ENCODE assay signal across 9 cellular contexts in the genomic region with DNA sequence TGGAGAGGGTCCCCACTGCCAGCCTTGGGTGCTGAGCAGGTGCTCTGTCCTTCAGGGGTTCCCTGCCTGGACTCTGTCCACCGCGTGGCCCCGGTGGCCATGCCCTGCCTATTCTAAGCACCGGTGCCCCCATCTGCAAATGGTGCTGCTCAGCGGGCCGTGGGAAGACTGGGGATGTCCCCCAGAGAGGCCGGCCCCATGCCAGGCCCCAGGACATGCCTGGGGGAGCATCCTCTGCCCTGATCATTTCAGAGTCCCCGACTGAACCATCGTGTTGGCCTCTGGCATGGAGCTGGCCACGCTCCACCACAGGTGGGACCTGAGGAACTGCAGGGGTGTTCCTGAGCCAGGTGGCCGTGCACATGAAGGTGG.
A peak's percentile ranks its signal among the peaks of the same experiment; 100 is the strongest.
DNase-seq lines count a peak whose midpoint lies in the region; ATAC-seq and TF ChIP-seq lines count a peak whose summit lies in the region.
"Had no signal": no experiment of that assay in that cellular context is flagged by ENCODE, and none has a peak within 500 bp of the region (broad histone marks: within the 10 kb centered on the region; RNA-seq: fewer than 3 reads in every experiment).

No MANE protein-coding gene starts in this region.

- peak overlapping the region; percentile 88 for H3K4me3 Mint-ChIP-seq in CD4-positive, alpha-beta T cell
- H3K4me3 Mint-ChIP-seq in effector memory CD8-positive, alpha-beta T cell = peak overlapping the region; percentile 77 to 87

- no TSS peak for BruUV-seq in OCI-LY7 (replicated peaks; lab: Mats Ljungman, UMichigan)

- no peak for ATAC-seq in CD4-positive, alpha-beta T cell (ENCODE audit: poor library complexity)
- ATAC-seq in GM19438 (IDR thresholded peaks at IDR 0.05; ENCODE audit: low read depth, unreplicated experiment) = peak; percentile 36
- ATAC-seq in HG03175 (IDR thresholded peaks at IDR 0.05; ENCODE audit: unreplicated experiment) = peak; percentile 22
- ATAC-seq in effector memory CD8-positive, alpha-beta T cell (replicated peaks) = no peak

- H3K36me3 ChIP-seq in left ventricle myocardium inferior = no peaks in the 10 kb centered on the region
- H3K36me3 ChIP-seq in esophagus muscularis mucosa = no peaks in the 10 kb centered on the region
- no peaks in the 10 kb centered on the region for H3K36me3 ChIP-seq in OCI-LY7 (ENCODE audit: insufficient read depth, low read length)

- H3K4me3 ChIP-seq in left ventricle myocardium inferior (no peak overlapping the region), esophagus muscularis mucosa (no peak overlapping the region), OCI-LY7 (ENCODE audit: low read depth, low read length, poor library complexity, severe bottlenecking) (no peak overlapping the region)

- peak overlapping the region; percentile 99 for H3K27ac Mint-ChIP-seq in CD4-positive, alpha-beta T cell
- peak overlapping the region; percentile 97 to 99 for H3K27ac Mint-ChIP-seq in effector memory CD8-positive, alpha-beta T cell

- H3K9me3 ChIP-seq in CD4-positive, alpha-beta T cell (ENCODE audit: control insufficient read depth, low read length) = no peaks in the 10 kb centered on the region
- H3K9me3 ChIP-seq in left ventricle myocardium inferior (replicated peaks) (no peaks in the 10 kb centered on the region), esophagus muscularis mucosa (no peaks in the 10 kb centered on the region), OCI-LY7 (ENCODE audit: low read length) (no peaks in the 10 kb centered on the region)

- H2AFZ ChIP-seq in OCI-LY7 (ENCODE audit: low read length) = no peak overlapping the region

- TF ChIP-seq CTCF in CD4-positive, alpha-beta T cell (IDR thresholded peaks at IDR 0.05) = no peak
- TF ChIP-seq CTCF in left ventricle myocardium inferior (IDR thresholded peaks at IDR 0.05; ENCODE audit: borderline replicate concordance) (no peak), esophagus muscularis mucosa (IDR thresholded peaks at IDR 0.05) (no peak), OCI-LY7 (conservative IDR thresholded peaks at IDR 0.05; ENCODE audit: low read length) (no peak)

- no peaks in the 10 kb centered on the region for H3K36me3 Mint-ChIP-seq in CD4-positive, alpha-beta T cell (ENCODE audit: low read depth)
- peaks cover 51% of the 10 kb centered on the region for H3K36me3 Mint-ChIP-seq in effector memory CD8-positive, alpha-beta T cell (ENCODE audit: insufficient read depth)

- no peaks in the 10 kb centered on the region for H3K79me2 ChIP-seq in OCI-LY7 (ENCODE audit: insufficient read depth, low read depth, low read length)

- no peaks in the 10 kb centered on the region for H4K20me1 ChIP-seq in OCI-LY7 (ENCODE audit: insufficient read depth, low read length)

- H3K27me3 Mint-ChIP-seq in CD4-positive, alpha-beta T cell = no peaks in the 10 kb centered on the region
- no peaks in the 10 kb centered on the region for H3K27me3 Mint-ChIP-seq in effector memory CD8-positive, alpha-beta T cell

- no peak overlapping the region for H3K4me2 ChIP-seq in OCI-LY7 (ENCODE audit: low read length)

- TF ChIP-seq EP300 in esophagus muscularis mucosa (IDR thresholded peaks at IDR 0.05) = no peak

- intact Hi-C loops in CD4-positive, alpha-beta T cell (cut with DNase I, micrococcal nuclease) = loop anchor here (5.0 kb wide), 3 partner anchors 51 to 229 kb away; a partner anchor contains a TSS
- intact Hi-C loops in left ventricle myocardium inferior (cut with micrococcal nuclease) = no loop called here
- intact Hi-C loops in esophagus muscularis mucosa (cut with DNase I) = no loop called here
- intact Hi-C loops in OCI-LY7 (cut with micrococcal nuclease; ENCODE audit: unreplicated experiment) = no loop called here

- no peak for TF ChIP-seq POLR2A in esophagus muscularis mucosa (IDR thresholded peaks at IDR 0.05; ENCODE audit: low read depth)

- H3K9me2 ChIP-seq in OCI-LY7 (ENCODE audit: insufficient read depth, low read length) = no peaks in the 10 kb centered on the region

- H3K4me1 Mint-ChIP-seq in CD4-positive, alpha-beta T cell (ENCODE audit: low read depth) = peaks cover 39% of the 10 kb centered on the region
- peaks cover 27 to 53% of the 10 kb centered on the region in 2 donors for H3K4me1 Mint-ChIP-seq in effector memory CD8-positive, alpha-beta T cell (ENCODE audit: low read depth in 2 of 2)

- H3K27me3 ChIP-seq in CD4-positive, alpha-beta T cell (ENCODE audit: control insufficient read depth, insufficient read depth, low read length) = no peaks in the 10 kb centered on the region
- no peaks in the 10 kb centered on the region for H3K27me3 ChIP-seq in left ventricle myocardium inferior (ENCODE audit: low read depth)
- no peaks in the 10 kb centered on the region for H3K27me3 ChIP-seq in esophagus muscularis mucosa

- peaks cover 98% of the 10 kb centered on the region for H3K4me1 ChIP-seq in left ventricle myocardium inferior
- peaks cover 93 to 98% (median 96%) of the 10 kb centered on the region in 4 donors for H3K4me1 ChIP-seq in esophagus muscularis mucosa
- peaks cover 3% of the 10 kb centered on the region for H3K4me1 ChIP-seq in OCI-LY7 (ENCODE audit: insufficient read depth, low read length, poor library complexity, severe bottlenecking)

- peak overlapping the region; percentile 91 for H3K27ac ChIP-seq in CD4-positive, alpha-beta T cell (ENCODE audit: low read depth, low read length)
- H3K27ac ChIP-seq in left ventricle myocardium inferior (replicated peaks) (no peak overlapping the region), esophagus muscularis mucosa (replicated peaks in 1 of 4) (peak overlapping the region in 1 of 4 donors; percentile 15), OCI-LY7 (ENCODE audit: low read depth, low read length, poor library complexity, severe bottlenecking) (no peak overlapping the region)

- 79% methylated on average over 5 of the region's 11 CpGs for WGBS in esophagus muscularis mucosa

- CTCF ChIA-PET in CD4-positive, alpha-beta T cell (lab: Charles Lee) = interaction anchor here (1.8 kb wide), 1 partner anchor 52 kb away, joined by 7 read pairs; no protein-coding TSS in a partner anchor
- CTCF ChIA-PET in OCI-LY7 (lab: Charles Lee; ENCODE audit: unreplicated experiment) = interaction anchor here (0.7 kb wide), 1 partner anchor 241 kb away, joined by 3 read pairs; no protein-coding TSS in a partner anchor

- no peak for DNase-seq in CD4-positive, alpha-beta T cell
- DNase-seq in effector memory CD8-positive, alpha-beta T cell = no peak
- DNase-seq in left ventricle myocardium inferior = no peak
- no peak for DNase-seq in stimulated activated CD4-positive, alpha-beta T cell treated with anti-CD3 and anti-CD28 coated beads, Interleukin-12 subunit alpha, Interleukin-12 subunit beta, amount 100 ng/mL, for 4 hours
- no peak for DNase-seq in esophagus muscularis mucosa (ENCODE audit: extremely low spot score)
- DNase-seq in OCI-LY7 (ENCODE audit: low spot score) = no peak
- DNase-seq: NCI-H1930 had no signal

- POLR2A ChIA-PET in CD4-positive, alpha-beta T cell (lab: Charles Lee) = interaction anchor here (1.1 to 2.9 kb wide), 5 partner anchors 14 to 226 kb away, joined by 3 to 13 read pairs (median 11); a partner anchor contains a TSS
- POLR2A ChIA-PET in OCI-LY7 (lab: Charles Lee) = interaction anchor here (0.6 kb wide), 1 partner anchor 141 kb away, joined by 4 read pairs; no protein-coding TSS in a partner anchor

- peaks cover 3% of the 10 kb centered on the region for H3K9me3 Mint-ChIP-seq in CD4-positive, alpha-beta T cell
- peaks cover 0 to 9% of the 10 kb centered on the region in 2 donors for H3K9me3 Mint-ChIP-seq in effector memory CD8-positive, alpha-beta T cell

Comparison
In these comparisons a context has a peak if more than half of its experiments do, and no peak if none do; other contexts are left out.
1. ATAC-seq: peak in GM19438 (single experiment) and HG03175 (single experiment); none in CD4-positive, alpha-beta T cell (single experiment) and effector memory CD8-positive, alpha-beta T cell (single experiment).
2. intact Hi-C loops: an anchor here in CD4-positive, alpha-beta T cell (5.0 kb wide); none called in left ventricle myocardium inferior, esophagus muscularis mucosa and OCI-LY7.